12 cellular contexts compared by ENCODE assay signal in genomic region chr10:71697938-71698709, GRCh38.
DNase-seq lines count a peak whose midpoint lies in the region; ATAC-seq lines count a peak whose summit lies in the region.
"Had no signal": no experiment of that assay in that cellular context is flagged by ENCODE, and none has a peak within 500 bp of the region (broad histone marks: within the 10 kb centered on the region; RNA-seq: fewer than 3 reads in every experiment).

No MANE protein-coding gene starts in this region.

- DNase-seq in activated CD4-positive, alpha-beta T cell treated with anti-CD3 and anti-CD28 coated beads for 24 hours (ENCODE audit: low read depth in 2 of 2), result peak; percentile 29 to 38
- no peak for DNase-seq in activated CD4-positive, alpha-beta T cell treated with anti-CD3 and anti-CD28 coated beads for 1 hour
- DNase-seq in activated CD8-positive, alpha-beta memory T cell treated with anti-CD3 and anti-CD28 coated beads for 48 hours (ENCODE audit: low read depth in 2 of 3, low spot score in 2 of 3), result peak; percentile 52 to 61 (median 55)
- peak; percentile 34 to 45 (median 44) for DNase-seq in effector memory CD8-positive, alpha-beta T cell
- DNase-seq in stimulated activated CD8-positive, alpha-beta memory T cell treated with anti-CD3 and anti-CD28 coated beads, Interleukin-7, amount 100 ng/mL, for 48 hours (ENCODE audit: extremely low read depth in 1 of 2, low read depth in 1 of 2), result peak; percentile 64 to 67
- no peak for DNase-seq in hepatic stellate cell (ENCODE audit: low spot score)
- DNase-seq: DMS53, dorsolateral prefrontal cortex, gastrocnemius medialis, NCI-H1436 had no signal

- H3K9me3 Mint-ChIP-seq in effector memory CD8-positive, alpha-beta T cell, result no peaks in the 10 kb centered on the region

- H3K27me3 Mint-ChIP-seq in effector memory CD8-positive, alpha-beta T cell, result no peaks in the 10 kb centered on the region

- peaks cover 6% of the 10 kb centered on the region for H3K36me3 Mint-ChIP-seq in effector memory CD8-positive, alpha-beta T cell (ENCODE audit: insufficient read depth)

- H3K27ac Mint-ChIP-seq in effector memory CD8-positive, alpha-beta T cell, result peak overlapping the region; percentile 44 to 84

- peak overlapping the region; percentile 41 to 54 for H3K4me3 Mint-ChIP-seq in effector memory CD8-positive, alpha-beta T cell

- peak; percentile 84 for ATAC-seq in effector memory CD8-positive, alpha-beta T cell (replicated peaks)
- ATAC-seq in GM21576 (IDR thresholded peaks at IDR 0.05; ENCODE audit: unreplicated experiment) (no peak), HG02571 (IDR thresholded peaks at IDR 0.05; ENCODE audit: unreplicated experiment) (no peak)
- ATAC-seq: gastrocnemius medialis had no signal

- peaks cover 46 to 49% of the 10 kb centered on the region in 2 donors for H3K4me1 Mint-ChIP-seq in effector memory CD8-positive, alpha-beta T cell (ENCODE audit: low read depth in 2 of 2)

Comparison
In these comparisons a context has a peak if more than half of its experiments do, and no peak if none do; other contexts are left out.
1. DNase-seq: peak in activated CD4-positive, alpha-beta T cell treated with anti-CD3 and anti-CD28 coated beads for 24 hours (2 of 2), activated CD8-positive, alpha-beta memory T cell treated with anti-CD3 and anti-CD28 coated beads for 48 hours (3 of 3), effector memory CD8-positive, alpha-beta T cell (3 of 3) and stimulated activated CD8-positive, alpha-beta memory T cell treated with anti-CD3 and anti-CD28 coated beads, Interleukin-7, amount 100 ng/mL, for 48 hours (2 of 2); none in activated CD4-positive, alpha-beta T cell treated with anti-CD3 and anti-CD28 coated beads for 1 hour (single experiment) and hepatic stellate cell (single experiment).